In the genomic region with DNA sequence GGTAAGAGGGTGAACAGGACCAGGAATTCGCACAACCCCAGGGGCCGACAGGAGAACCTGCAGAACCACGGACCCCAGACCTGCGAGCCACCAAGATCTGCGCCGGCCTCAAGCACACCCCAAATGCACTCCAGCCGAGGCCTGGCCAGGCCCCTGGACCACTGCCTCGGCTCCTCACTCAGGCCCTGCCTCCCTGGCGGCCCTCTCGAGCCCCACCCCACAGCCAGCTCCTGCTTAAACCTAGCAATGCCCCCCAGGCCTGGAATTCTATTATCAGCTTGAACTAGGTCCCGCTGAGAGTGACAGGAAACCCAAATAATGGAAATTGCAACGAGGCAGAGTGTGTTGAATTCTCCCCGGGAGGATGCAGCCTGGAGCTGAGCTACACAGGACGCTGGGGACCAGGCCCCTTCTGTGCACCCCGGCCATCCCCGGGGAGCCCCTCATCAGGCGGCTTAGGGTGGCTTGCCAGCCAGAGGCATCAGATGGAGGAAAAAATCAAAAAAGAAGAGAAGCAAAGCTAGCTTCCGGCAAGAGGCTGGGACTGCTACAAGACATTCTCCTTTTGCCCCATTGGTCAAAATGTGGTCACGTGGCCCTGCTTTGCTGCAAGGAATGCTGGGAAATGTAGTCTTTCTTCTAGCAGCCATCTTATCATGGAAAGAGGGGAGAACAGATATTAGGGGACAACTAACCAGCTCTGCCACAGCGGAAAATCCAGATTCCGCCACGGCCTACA, we compare ENCODE assay signal across 8 cellular contexts. TPM values are rescaled to one million over a fixed set of nuclear protein-coding genes. Genes with fewer than 3 reads are reported as not detected.
A peak's percentile ranks its signal among the peaks of the same experiment; 100 is the strongest.
DNase-seq lines count a peak whose midpoint lies in the region; ATAC-seq lines count a peak whose summit lies in the region.

No MANE protein-coding gene starts in this region.

- H3K27me3 ChIP-seq in NT2/D1 (ENCODE audit: insufficient read depth, insufficient read length) (no peaks in the 10 kb centered on the region), mucosa of stomach (ENCODE audit: control insufficient read depth, insufficient read depth, low read length) (no peaks in the 10 kb centered on the region)

- H3K4me3 ChIP-seq in NT2/D1 (ENCODE audit: insufficient read length, low read depth) (peak overlapping the region; percentile 37), mucosa of stomach (ENCODE audit: low read length) (peak overlapping the region; percentile 45)

- H3K36me3 ChIP-seq in NT2/D1 (ENCODE audit: insufficient read depth, insufficient read length, low read length) (no peaks in the 10 kb centered on the region), mucosa of stomach (ENCODE audit: control insufficient read depth, insufficient read depth, low read length) (no peaks in the 10 kb centered on the region)

- H3K4me1 ChIP-seq in NT2/D1 (ENCODE audit: insufficient read depth, insufficient read length) (peaks cover 6% of the 10 kb centered on the region), mucosa of stomach (ENCODE audit: control insufficient read depth, insufficient read depth, low read length) (peaks cover 22% of the 10 kb centered on the region)

- H3K27ac ChIP-seq in epithelial cell of prostate, result no peak overlapping the region

- H3K9me3 ChIP-seq in NT2/D1 (ENCODE audit: insufficient read depth, low read length), result no peaks in the 10 kb centered on the region
- no peaks in the 10 kb centered on the region for H3K9me3 ChIP-seq in mucosa of stomach (ENCODE audit: control insufficient read depth, low read length)

- DNase-seq in DMS53 (lab: John Stamatoyannopoulos, UW) (peak; percentile 84), HT-29 (ENCODE audit: low spot score) (peak; percentile 81), NT2/D1 (ENCODE audit: low read depth, low spot score) (peak; percentile 80), activated T-cell treated with anti-CD3 and anti-CD28 coated beads for 1 hour (ENCODE audit: low read depth) (peak; percentile 69), epithelial cell of prostate (ENCODE audit: low read depth, low spot score) (peak; percentile 37)
- peak; percentile 36 to 67 for DNase-seq in stimulated activated CD8-positive, alpha-beta memory T cell treated with anti-CD3 and anti-CD28 coated beads, Interleukin-4, amount 100 ng/mL, for 1 hour (ENCODE audit: low read depth in 2 of 2, low spot score in 1 of 2)

- no peak for ATAC-seq in HG03520 (IDR thresholded peaks at IDR 0.05; ENCODE audit: unreplicated experiment)

- peak overlapping the region; percentile 64 for H3K9ac ChIP-seq in NT2/D1 (ENCODE audit: insufficient read length, low read depth)
- peak overlapping the region; percentile 76 for H3K9ac ChIP-seq in mucosa of stomach (ENCODE audit: low read length)

RNA-seq across cellular contexts. Expression of a gene that starts 2.4 kb away (rescaled TPM):
- total RNA-seq in HT-29 (2014; rRNA removed; shearing (Covaris generic)), result not detected in 2 replicates

RNA-seq across cellular contexts. Expression of a gene that starts 49.6 kb away (rescaled TPM):
- total RNA-seq in HT-29 (2014; rRNA removed; shearing (Covaris generic)), result 9.5 and 13.4 TPM in 2 replicates
